ENCODE assay signal across 9 cellular contexts in genomic region chr10:111357859-111358258, GRCh38.
"Had no signal": no experiment of that assay in that cellular context is flagged by ENCODE, and none has a peak within 500 bp of the region (broad histone marks: within the 10 kb centered on the region; RNA-seq: fewer than 3 reads in every experiment).

No MANE protein-coding gene starts in this region.

- H3K4me3 ChIP-seq: GM23248 had no signal

- H3K27ac ChIP-seq: GM23248, HL-60, KMS-11 had no signal

- H3K4me2 ChIP-seq: KMS-11 had no signal

- FAIRE-seq: H54 had no signal

- DNase-seq: GM23248, GOT3, H9, HCEC 1CT, Karpas-422, KBM-7 had no signal

- H2AFZ ChIP-seq: GM23248 had no signal

- H3K9ac ChIP-seq: GM23248, KMS-11 had no signal
